ENCODE assay signal across 12 cellular contexts in the genomic region with DNA sequence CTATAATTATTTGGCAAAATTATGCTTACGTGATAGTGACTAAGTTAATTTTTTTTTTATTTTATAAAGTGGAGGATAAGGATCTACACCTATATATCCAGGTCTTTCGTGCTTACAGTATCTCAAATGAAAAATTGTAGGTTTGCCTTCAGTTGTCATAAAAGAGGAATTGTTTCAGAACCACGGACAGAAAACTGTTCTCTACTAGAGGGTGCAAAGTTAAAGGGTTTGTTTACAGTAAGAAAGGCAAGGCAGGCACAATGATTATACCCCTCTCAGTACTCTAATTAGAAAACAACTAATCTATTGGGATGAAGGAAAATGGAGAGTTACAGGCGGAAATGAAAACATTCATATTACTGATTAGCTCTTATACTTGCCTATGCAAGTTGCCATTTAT. TPM values are rescaled to one million over a fixed set of nuclear protein-coding genes. Genes with fewer than 3 reads are reported as not detected.
DNase-seq lines count a peak whose midpoint lies in the region; ATAC-seq, FAIRE-seq and TF ChIP-seq lines count a peak whose summit lies in the region.
"Had no signal": no experiment of that assay in that cellular context is flagged by ENCODE, and none has a peak within 500 bp of the region (broad histone marks: within the 10 kb centered on the region; RNA-seq: fewer than 3 reads in every experiment).

No MANE protein-coding gene starts in this region.

- H3K27ac ChIP-seq in HepG2 (ENCODE audit: extremely low read length, insufficient read depth, low read length), result no peak overlapping the region
- no peak overlapping the region for H3K27ac ChIP-seq in right lobe of liver
- H3K27ac ChIP-seq in SU-DHL-6 (ENCODE audit: low read depth, low read length), result no peak overlapping the region
- H3K27ac ChIP-seq in iPS-18a (ENCODE audit: low read length), result no peak overlapping the region
- H3K27ac ChIP-seq: left ventricle myocardium inferior had no signal

- 2% methylated on average over 4 of the region's 4 CpGs for WGBS in HepG2 (ENCODE audit: low lambda C conversion rate)
- 42% methylated on average over 4 of the region's 4 CpGs for WGBS in right lobe of liver (ENCODE audit: insufficient coverage, low coverage, low lambda C conversion rate, missing lambda C conversion rate)

- no peak for TF ChIP-seq CTCF in HepG2 (CRISPR knock-in tag; IDR thresholded peaks at IDR 0.05)
- TF ChIP-seq CTCF in right lobe of liver (IDR thresholded peaks at IDR 0.05), result no peak
- TF ChIP-seq CTCF in SU-DHL-6 (IDR thresholded peaks at IDR 0.05; ENCODE audit: insufficient read depth, low read length, poor library complexity, severe bottlenecking), result no peak

- CTCF ChIA-PET in HepG2 (lab: Yijun Ruan, JAX; ENCODE audit: low intra/inter-chr PET ratio, low total read pairs) (no interaction called here), HEK293T (lab: Yijun Ruan, JAX) (no interaction called here)

- H3K9me3 ChIP-seq in HepG2 (ENCODE audit: low read length) (no peaks in the 10 kb centered on the region), right lobe of liver (no peaks in the 10 kb centered on the region), SU-DHL-6 (ENCODE audit: insufficient read depth, low read length) (no peaks in the 10 kb centered on the region), iPS-18a (ENCODE audit: control insufficient read depth, low read depth, low read length) (no peaks in the 10 kb centered on the region)
- H3K9me3 ChIP-seq: left ventricle myocardium inferior had no signal

- no peaks in the 10 kb centered on the region for H3K36me3 ChIP-seq in HepG2 (replicated peaks in 1 of 2; ENCODE audit: control insufficient read depth in 1 of 2, insufficient read depth in 2 of 2, low read length in 2 of 2)
- H3K36me3 ChIP-seq in right lobe of liver, result no peaks in the 10 kb centered on the region
- H3K36me3 ChIP-seq in SU-DHL-6 (ENCODE audit: low read length), result no peaks in the 10 kb centered on the region
- H3K36me3 ChIP-seq in iPS-18a (ENCODE audit: control insufficient read depth, low read depth, low read length), result no peaks in the 10 kb centered on the region
- H3K36me3 ChIP-seq: left ventricle myocardium inferior had no signal

- H3K79me2 ChIP-seq in HepG2 (ENCODE audit: insufficient read depth, low read length) (no peaks in the 10 kb centered on the region), SU-DHL-6 (ENCODE audit: insufficient read depth, low read length) (no peaks in the 10 kb centered on the region)

- no peaks in the 10 kb centered on the region for H3K27me3 ChIP-seq in HepG2 (ENCODE audit: control insufficient read depth in 1 of 2, insufficient read depth in 2 of 2, low read length in 2 of 2)
- H3K27me3 ChIP-seq in right lobe of liver, result peaks cover 5 to 7% of the 10 kb centered on the region in 2 donors
- no peaks in the 10 kb centered on the region for H3K27me3 ChIP-seq in SU-DHL-6 (ENCODE audit: low read length)
- no peaks in the 10 kb centered on the region for H3K27me3 ChIP-seq in iPS-18a (ENCODE audit: control insufficient read depth, insufficient read depth, low read length)

- H3F3A ChIP-seq in SU-DHL-6 (ENCODE audit: insufficient read depth), result no peaks in the 10 kb centered on the region; the same call in 1 of the 2 replicates

- H3K9ac ChIP-seq in HepG2 (ENCODE audit: insufficient read depth, low read depth, low read length) (no peak overlapping the region), SU-DHL-6 (ENCODE audit: low read length) (no peak overlapping the region), iPS-18a (ENCODE audit: low read length) (no peak overlapping the region)

- intact Hi-C loops in HepG2 (cut with micrococcal nuclease; ENCODE audit: unreplicated experiment) (no loop called here), right lobe of liver (cut with DNase I) (no loop called here)

- TF ChIP-seq POLR2A in HepG2 (IDR thresholded peaks at IDR 0.05; ENCODE audit: insufficient read depth in 1 of 2, low read depth in 2 of 2, low read length in 2 of 2) (no peak), right lobe of liver (IDR thresholded peaks at IDR 0.05) (no peak)

- TF ChIP-seq EP300 in HepG2 (IDR thresholded peaks at IDR 0.05; ENCODE audit: low read depth in 2 of 2, low read length in 2 of 2) (no peak), HepG2 (CRISPR knock-in tag; IDR thresholded peaks at IDR 0.05; ENCODE audit: borderline replicate concordance) (no peak)

- no peak overlapping the region for H2AFZ ChIP-seq in HepG2 (ENCODE audit: low read length)
- no peak overlapping the region for H2AFZ ChIP-seq in SU-DHL-6 (ENCODE audit: low read depth, low read length, severe bottlenecking)

- H3K4me3 ChIP-seq in HepG2 (replicated peaks in 1 of 3; ENCODE audit: insufficient read depth in 1 of 3, low read depth in 2 of 3, low read length in 3 of 3) (no peak overlapping the region), right lobe of liver (no peak overlapping the region), SU-DHL-6 (ENCODE audit: insufficient read depth, low read length, poor library complexity, severe bottlenecking) (no peak overlapping the region), iPS-18a (ENCODE audit: low read length) (peak overlapping the region; percentile 92)

- no peak for FAIRE-seq in HepG2 (lab: Jason Lieb, UNC)

- no peak for DNase-seq in HepG2 (ENCODE audit: low spot score)
- no peak for DNase-seq in right lobe of liver
- no peak for DNase-seq in HEK293T (ENCODE audit: extremely low spot score)
- no peak for DNase-seq in activated naive CD4-positive, alpha-beta T cell treated with anti-CD3 and anti-CD28 coated beads, Interleukin-2, amount 50 U/mL, for 16 hours
- DNase-seq: activated CD4-positive, alpha-beta memory T cell treated with anti-CD3 and anti-CD28 coated beads, Interleukin-2, amount 10 ng/mL, durations not matched to agents 7 days and 5 days; left ventricle myocardium inferior; T-cell had no signal

- BruUV-seq in HepG2 (replicated peaks; lab: Mats Ljungman, UMichigan), result no TSS peak

- no peak for TF ChIP-seq RAD21 in HepG2 (CRISPR knock-in tag; IDR thresholded peaks at IDR 0.05)

- H3K4me1 ChIP-seq in HepG2 (ENCODE audit: insufficient read depth, low read length), result peaks cover 14% of the 10 kb centered on the region
- H3K4me1 ChIP-seq in right lobe of liver, result peaks cover 0 to 3% (median 0%) of the 10 kb centered on the region in 4 donors
- peaks cover 7% of the 10 kb centered on the region for H3K4me1 ChIP-seq in iPS-18a (ENCODE audit: control insufficient read depth, low read depth, low read length)

- in situ Hi-C loops in HepG2 (cut with HindIII; ENCODE audit: extremely low pct_ligation_motif_present, low pct_unique_long_range_greater_than_20kb), result no loop called here

- no peak for ATAC-seq in HepG2
- ATAC-seq in right lobe of liver, result no peak
- ATAC-seq in GM21576 (IDR thresholded peaks at IDR 0.05; ENCODE audit: unreplicated experiment), result no peak
- no peak for ATAC-seq in GM21381 (IDR thresholded peaks at IDR 0.05; ENCODE audit: unreplicated experiment)
- ATAC-seq: stimulated activated effector memory CD8-positive, alpha-beta T cell treated with anti-CD3 and anti-CD28 coated beads, Interleukin-12 subunit alpha, Interleukin-12 subunit beta, amount 100 ng/mL, for 72 hours; T-cell had no signal

- no peak overlapping the region for H3K4me2 ChIP-seq in HepG2 (ENCODE audit: low read depth, low read length)
- peak overlapping the region; percentile 51 for H3K4me2 ChIP-seq in SU-DHL-6 (ENCODE audit: low read depth, low read length, poor library complexity, severe bottlenecking)

- 0 out of 2 replicates have a peak, but pooled peaks cover 3% of the 10 kb centered on the region for H3K9me2 ChIP-seq in SU-DHL-6 (replicated peaks; ENCODE audit: insufficient read depth, low read length)

- POLR2A ChIA-PET in HepG2 (lab: Yijun Ruan, JAX) (no interaction called here), HEK293T (lab: Yijun Ruan, JAX) (interaction anchor here (1.1 kb wide), 1 partner anchor 105 kb away, joined by 3 read pairs; no protein-coding TSS in a partner anchor)

- no peaks in the 10 kb centered on the region; the same call in 1 of the 2 replicates for H4K20me1 ChIP-seq in HepG2 (ENCODE audit: insufficient read depth, low read length)
- peaks cover 7% of the 10 kb centered on the region; the same call in 1 of the 2 replicates for H4K20me1 ChIP-seq in SU-DHL-6 (ENCODE audit: low read depth, low read length)

TF ChIP-seq in HEK293T, 16 proteins besides CTCF, POLR2A, EP300 and RAD21:
- no peak for TF ChIP-seq FOXA1 (IDR thresholded peaks at IDR 0.05)

RNA-seq across cellular contexts. Expression of a gene that starts 1.5 kb away (rescaled TPM):
- total RNA-seq in HepG2 (2016; rRNA removed; fragmentation: Illumina TruSeq; extraction: Trizol) (0.06 and 0.29 TPM in 2 replicates), right lobe of liver (1 to 10 TPM in 1 of 6 experiments, under 1 TPM in 5; 0.22 to 1.1 (median 0.33) TPM)
- under 0.01 and 0.09 TPM in 2 replicates for total RNA-seq in HepG2 (2016; cell fraction: cytosol; rRNA removed; fragmentation: Illumina TruSeq; extraction: Trizol; ENCODE audit: low read depth)
- 0.11 and 0.21 TPM in 2 replicates for total RNA-seq in HepG2 (2016; cell fraction: insoluble cytoplasmic fraction; rRNA removed; fragmentation: Illumina TruSeq; extraction: Trizol)
- 0.03 TPM in 2 replicates for total RNA-seq in HepG2 (2016; cell fraction: membrane; rRNA removed; fragmentation: Illumina TruSeq; extraction: Trizol)
- total RNA-seq in HepG2 (2016; cell fraction: nucleus; rRNA removed; fragmentation: Illumina TruSeq; extraction: Trizol), result 0.25 and 0.50 TPM in 2 replicates
- 0.07 and 0.10 TPM in 2 replicates for polyA plus RNA-seq in HepG2 (2011; rRNA removed)
- 0.01 and 0.04 TPM in 2 replicates for polyA plus RNA-seq in HepG2 (2011; cell fraction: cytosol; rRNA removed)
- polyA plus RNA-seq in HepG2 (2011; cell fraction: nucleus; rRNA removed), result 0.09 and 0.24 TPM in 2 replicates
- polyA plus RNA-seq in HepG2 (2012), result 0.08 and 0.16 TPM in 2 replicates
- polyA plus RNA-seq in HepG2 (2016; cell fraction: cytosol; fragmentation: Illumina TruSeq; extraction: Trizol; ENCODE audit: low read depth), result 0.01 TPM in 1 of 2 replicates, not detected in the other
- 0.16 and 1.0 TPM in 2 replicates for polyA plus RNA-seq in HepG2 (2016; cell fraction: insoluble cytoplasmic fraction; fragmentation: Illumina TruSeq; extraction: Trizol; ENCODE audit: low read depth)
- 0.01 and 0.17 TPM in 2 replicates for polyA plus RNA-seq in HepG2 (2016; cell fraction: membrane; fragmentation: Illumina TruSeq; extraction: Trizol; ENCODE audit: low read depth)
- 0.25 and 0.26 TPM in 2 replicates for polyA plus RNA-seq in HepG2 (2016; cell fraction: nucleus; fragmentation: Illumina TruSeq; extraction: Trizol; ENCODE audit: insufficient read depth, low read depth)
- 0.16 TPM in 1 of 2 replicates, not detected in the other for polyA minus RNA-seq in HepG2 (2011; rRNA and poly(A)+ RNA removed; ENCODE audit: low replicate concordance)
- polyA minus RNA-seq in HepG2 (2011; cell fraction: cytosol; rRNA and poly(A)+ RNA removed), result not detected in 2 replicates
- 0.25 and 0.39 TPM in 2 replicates for polyA minus RNA-seq in HepG2 (2011; cell fraction: nucleus; rRNA and poly(A)+ RNA removed)
- total RNA-seq: activated CD4-positive, alpha-beta memory T cell treated with anti-CD3 and anti-CD28 coated beads, Interleukin-2, amount 10 ng/mL, durations not matched to agents 7 days and 5 days had no signal
